ENCODE assay signal across 2 cellular contexts in the genomic region with DNA sequence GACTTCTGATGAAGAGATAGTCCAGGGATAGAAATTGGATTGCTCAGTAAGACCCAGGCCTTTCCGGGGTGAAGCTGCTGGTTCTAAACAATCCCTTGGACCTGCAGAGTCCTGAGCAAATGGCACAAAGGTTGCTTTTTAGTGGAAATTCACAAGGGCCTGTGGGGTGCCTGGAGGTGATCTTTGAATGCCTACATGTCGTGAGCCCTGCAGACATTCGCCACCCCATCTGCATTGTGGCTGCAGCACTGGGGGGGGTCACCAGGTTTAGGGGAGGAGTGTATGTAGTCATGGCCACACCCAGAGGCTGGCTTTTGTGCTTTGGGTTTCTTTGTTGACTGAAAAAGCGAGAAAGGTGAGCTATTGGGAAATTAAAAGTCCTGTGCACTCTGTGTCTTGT.
TF ChIP-seq lines count a peak whose summit lies in the region.

No MANE protein-coding gene starts in this region.

TF ChIP-seq in GM23338, 12 proteins besides CTCF, POLR2A, EP300 and RAD21:
- TF ChIP-seq STAT1 (IDR thresholded peaks at IDR 0.05; ENCODE audit: unreplicated experiment): no peak
- TF ChIP-seq ZNF331 (CRISPR knock-in tag; IDR thresholded peaks at IDR 0.05; ENCODE audit: low read depth): no peak
- TF ChIP-seq NANOG (IDR thresholded peaks at IDR 0.05; ENCODE audit: borderline replicate concordance): no peak
- TF ChIP-seq, protein P1, sequence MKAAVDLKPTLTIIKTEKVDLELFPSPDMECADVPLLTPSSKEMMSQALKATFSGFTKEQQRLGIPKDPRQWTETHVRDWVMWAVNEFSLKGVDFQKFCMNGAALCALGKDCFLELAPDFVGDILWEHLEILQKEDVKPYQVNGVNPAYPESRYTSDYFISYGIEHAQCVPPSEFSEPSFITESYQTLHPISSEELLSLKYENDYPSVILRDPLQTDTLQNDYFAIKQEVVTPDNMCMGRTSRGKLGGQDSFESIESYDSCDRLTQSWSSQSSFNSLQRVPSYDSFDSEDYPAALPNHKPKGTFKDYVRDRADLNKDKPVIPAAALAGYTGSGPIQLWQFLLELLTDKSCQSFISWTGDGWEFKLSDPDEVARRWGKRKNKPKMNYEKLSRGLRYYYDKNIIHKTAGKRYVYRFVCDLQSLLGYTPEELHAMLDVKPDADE (IDR thresholded peaks at IDR 0.05): no peak
- TF ChIP-seq JUNB (IDR thresholded peaks at IDR 0.05; ENCODE audit: unreplicated experiment): no peak
- TF ChIP-seq EZH2 (IDR thresholded peaks at IDR 0.05; ENCODE audit: low read depth, unreplicated experiment): no peak
- no peak for TF ChIP-seq POLR2AphosphoS5 (IDR thresholded peaks at IDR 0.05; ENCODE audit: low read depth)

TF ChIP-seq in H1, 55 proteins besides CTCF, POLR2A, EP300 and RAD21:
- TF ChIP-seq KDM4A (IDR thresholded peaks at IDR 0.05; ENCODE audit: low read depth, low read length, severe bottlenecking) (no peak), TAF7 (optimal IDR thresholded peaks at IDR 0.05; ENCODE audit: borderline replicate concordance, low read depth, low read length) (no peak), HDAC2 (IDR thresholded peaks at IDR 0.05; ENCODE audit: borderline replicate concordance in 1 of 2, low read depth in 2 of 2, low read length in 2 of 2) (no peak), CEBPB (IDR thresholded peaks at IDR 0.05; ENCODE audit: low read depth, low read length) (no peak), SP2 (IDR thresholded peaks at IDR 0.05; ENCODE audit: low read length) (no peak), FOSL1 (IDR thresholded peaks at IDR 0.05; ENCODE audit: insufficient read depth, low read depth, low read length) (no peak), GABPA (IDR thresholded peaks at IDR 0.05; ENCODE audit: borderline replicate concordance, insufficient read depth, low read length) (no peak), CREB1 (IDR thresholded peaks at IDR 0.05) (no peak)
- TF ChIP-seq, protein P2, sequence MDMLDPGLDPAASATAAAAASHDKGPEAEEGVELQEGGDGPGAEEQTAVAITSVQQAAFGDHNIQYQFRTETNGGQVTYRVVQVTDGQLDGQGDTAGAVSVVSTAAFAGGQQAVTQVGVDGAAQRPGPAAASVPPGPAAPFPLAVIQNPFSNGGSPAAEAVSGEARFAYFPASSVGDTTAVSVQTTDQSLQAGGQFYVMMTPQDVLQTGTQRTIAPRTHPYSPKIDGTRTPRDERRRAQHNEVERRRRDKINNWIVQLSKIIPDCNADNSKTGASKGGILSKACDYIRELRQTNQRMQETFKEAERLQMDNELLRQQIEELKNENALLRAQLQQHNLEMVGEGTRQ (IDR thresholded peaks at IDR 0.05; ENCODE audit: low read length): no peak
- TF ChIP-seq, protein P3, sequence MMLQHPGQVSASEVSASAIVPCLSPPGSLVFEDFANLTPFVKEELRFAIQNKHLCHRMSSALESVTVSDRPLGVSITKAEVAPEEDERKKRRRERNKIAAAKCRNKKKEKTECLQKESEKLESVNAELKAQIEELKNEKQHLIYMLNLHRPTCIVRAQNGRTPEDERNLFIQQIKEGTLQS (IDR thresholded peaks at IDR 0.05; ENCODE audit: insufficient read depth, low read depth, low read length): no peak
